ENCODE assay signal across 1 cellular context in genomic region chr16:75483222-75483621, GRCh38.
TF ChIP-seq lines count a peak whose summit lies in the region.

No MANE protein-coding gene starts in this region.

TF ChIP-seq in GM23338, 12 proteins besides CTCF, POLR2A, EP300 and RAD21 (continued from another document):
- TF ChIP-seq ZNF462 (CRISPR knock-in tag; IDR thresholded peaks at IDR 0.05) (no peak), EZH2 (IDR thresholded peaks at IDR 0.05; ENCODE audit: low read depth, unreplicated experiment) (no peak), CREB1 (CRISPR knock-in tag; IDR thresholded peaks at IDR 0.05; ENCODE audit: low read depth) (no peak), STAT1 (IDR thresholded peaks at IDR 0.05; ENCODE audit: unreplicated experiment) (no peak), NANOG (IDR thresholded peaks at IDR 0.05; ENCODE audit: borderline replicate concordance) (no peak)
